Comparison of ENCODE assay signal across 8 cellular contexts in the genomic region with DNA sequence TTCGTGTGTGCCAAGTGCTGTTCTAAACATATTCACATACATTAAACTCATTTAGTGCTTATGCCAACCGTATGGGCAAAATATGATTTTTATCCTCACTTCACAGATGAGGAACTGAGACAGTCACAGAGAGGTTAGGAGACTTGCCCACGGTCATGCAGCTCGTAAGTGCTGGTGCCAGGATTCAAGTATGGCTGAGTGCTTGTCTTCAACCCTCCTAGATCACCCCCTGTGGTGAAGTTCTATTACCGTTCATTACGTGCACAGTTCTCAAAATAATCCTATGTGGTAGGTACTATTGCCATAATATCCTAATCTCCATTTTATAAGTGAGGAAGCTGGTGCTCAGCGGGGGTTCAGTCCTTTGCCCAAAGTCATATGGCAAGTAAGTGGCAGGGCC. TPM values are rescaled to one million over a fixed set of nuclear protein-coding genes. Genes with fewer than 3 reads are reported as not detected.
DNase-seq lines count a peak whose midpoint lies in the region; TF ChIP-seq lines count a peak whose summit lies in the region.

No MANE protein-coding gene starts in this region.

- H3K4me3 Mint-ChIP-seq in Calu3 (ENCODE audit: low read depth, unreplicated experiment): peak overlapping the region; percentile 91
- peak overlapping the region; percentile 82 for H3K4me3 Mint-ChIP-seq in dendritic cell treated with granulocyte-macrophage colony-stimulating factor and Interleukin-4, amounts not matched to agents 40 ng/mL and 50 ng/mL, for 4 days

- peaks cover 20 to 25% of the 10 kb centered on the region in 2 experiments for H3K4me1 ChIP-seq in neutrophil (ENCODE audit: control insufficient read depth in 1 of 2, insufficient read depth in 1 of 2, low read depth in 1 of 2, low read length in 1 of 2)

- no peak for TF ChIP-seq CTCF in Calu3 (IDR thresholded peaks at IDR 0.05; ENCODE audit: unreplicated experiment)
- no peak for TF ChIP-seq CTCF in neutrophil (IDR thresholded peaks at IDR 0.05)

- no peaks in the 10 kb centered on the region for H3K9me3 Mint-ChIP-seq in Calu3 (ENCODE audit: low read depth, unreplicated experiment)
- H3K9me3 Mint-ChIP-seq in dendritic cell treated with granulocyte-macrophage colony-stimulating factor and Interleukin-4, amounts not matched to agents 40 ng/mL and 50 ng/mL, for 4 days: no peaks in the 10 kb centered on the region

- no peak overlapping the region for H3K27ac Mint-ChIP-seq in Calu3 (ENCODE audit: unreplicated experiment)
- H3K27ac Mint-ChIP-seq in dendritic cell treated with granulocyte-macrophage colony-stimulating factor and Interleukin-4, amounts not matched to agents 40 ng/mL and 50 ng/mL, for 4 days: peak overlapping the region; percentile 89

- intact Hi-C loops in Calu3 (cut with micrococcal nuclease; ENCODE audit: unreplicated experiment): no loop called here
- intact Hi-C loops in dendritic cell treated with granulocyte-macrophage colony-stimulating factor and Interleukin-4, amounts not matched to agents 40 ng/mL and 50 ng/mL, for 4 days (cut with micrococcal nuclease): no loop called here

- H3K36me3 ChIP-seq in MG63: peaks cover 53% of the 10 kb centered on the region
- H3K36me3 ChIP-seq in neutrophil: peaks cover 41% of the 10 kb centered on the region

- H3K27ac ChIP-seq in neutrophil: peak overlapping the region; percentile 79
- H3K27ac ChIP-seq in substantia nigra (ENCODE audit: low read depth, low read length, poor library complexity, severe bottlenecking): no peak overlapping the region

- no peaks in the 10 kb centered on the region for H3K27me3 ChIP-seq in MG63
- no peaks in the 10 kb centered on the region for H3K27me3 ChIP-seq in neutrophil

- BruUV-seq in Calu3 (replicated peaks; lab: Mats Ljungman, UMichigan): no TSS peak

- H3K4me1 Mint-ChIP-seq in Calu3 (ENCODE audit: low read depth, unreplicated experiment): peaks cover 45% of the 10 kb centered on the region
- H3K4me1 Mint-ChIP-seq in dendritic cell treated with granulocyte-macrophage colony-stimulating factor and Interleukin-4, amounts not matched to agents 40 ng/mL and 50 ng/mL, for 4 days (ENCODE audit: low read depth): peaks cover 52% of the 10 kb centered on the region

- H3K4me3 ChIP-seq in MG63 (peak overlapping the region; percentile 80), neutrophil (ENCODE audit: low read depth in 1 of 2, low read length in 1 of 2) (no peak overlapping the region)

- H3K9me3 ChIP-seq in MG63 (no peaks in the 10 kb centered on the region), neutrophil (no peaks in the 10 kb centered on the region)

- H3K27me3 Mint-ChIP-seq in Calu3 (ENCODE audit: unreplicated experiment): no peaks in the 10 kb centered on the region
- no peaks in the 10 kb centered on the region for H3K27me3 Mint-ChIP-seq in dendritic cell treated with granulocyte-macrophage colony-stimulating factor and Interleukin-4, amounts not matched to agents 40 ng/mL and 50 ng/mL, for 4 days

- DNase-seq in Calu3 (no peak), MG63 (no peak), DMS153 (lab: John Stamatoyannopoulos, UW) (no peak), OCI-M1 (lab: John Stamatoyannopoulos, UW) (no peak), substantia nigra (lab: John Stamatoyannopoulos, UW) (no peak), DMS153 treated with DMSO at 0.1 percent for 48 hours (lab: John Stamatoyannopoulos, UW; ENCODE audit: unreplicated experiment) (no peak)

- peaks cover 60% of the 10 kb centered on the region for H3K36me3 Mint-ChIP-seq in Calu3 (ENCODE audit: insufficient read depth, unreplicated experiment)
- peaks cover 62% of the 10 kb centered on the region for H3K36me3 Mint-ChIP-seq in dendritic cell treated with granulocyte-macrophage colony-stimulating factor and Interleukin-4, amounts not matched to agents 40 ng/mL and 50 ng/mL, for 4 days (ENCODE audit: low read depth)

- CTCF ChIA-PET in Calu3 (lab: Charles Lee): no interaction called here

RNA-seq across cellular contexts. Expression of a gene that starts 1.5 kb away (rescaled TPM):
- total RNA-seq in Calu3 (2022): 39.2 and 44.3 TPM in 2 replicates
- total RNA-seq in MG63 (2014; rRNA removed; shearing (Covaris generic); ENCODE audit: low replicate concordance): 32.3 and 32.7 TPM in 2 replicates

RNA-seq across cellular contexts. Expression of a gene that starts 16.8 kb away (rescaled TPM):
- total RNA-seq in Calu3 (2022): 294 and 372 TPM in 2 replicates
- total RNA-seq in MG63 (2014; rRNA removed; shearing (Covaris generic); ENCODE audit: low replicate concordance): 345 and 436 TPM in 2 replicates

RNA-seq across cellular contexts. Expression of a gene that starts 29.0 kb away (rescaled TPM):
- total RNA-seq in Calu3 (2022): 82.9 and 87.7 TPM in 2 replicates
- total RNA-seq in MG63 (2014; rRNA removed; shearing (Covaris generic); ENCODE audit: low replicate concordance): 138 and 161 TPM in 2 replicates

RNA-seq across cellular contexts. Expression of a gene that starts 46.8 kb away (rescaled TPM):
- total RNA-seq in Calu3 (2022): 33.0 and 51.5 TPM in 2 replicates
- total RNA-seq in MG63 (2014; rRNA removed; shearing (Covaris generic); ENCODE audit: low replicate concordance): 0.20 TPM in 1 of 2 replicates, not detected in the other
